ENCODE assay signal across 39 cellular contexts in genomic region chr12:46050805-46051204, GRCh38.
"Had no signal": no experiment of that assay in that cellular context is flagged by ENCODE, and none has a peak within 500 bp of the region (broad histone marks: within the 10 kb centered on the region; RNA-seq: fewer than 3 reads in every experiment).

No MANE protein-coding gene starts in this region.

- H3K9me3 ChIP-seq: adrenal gland had no signal

- H3K36me3 Mint-ChIP-seq: activated naive CD4-positive, alpha-beta T cell treated with anti-CD3 and anti-CD28 coated beads, Interleukin-2, amount 10 ng/mL, durations not matched to agents 7 days and 5 days; brain had no signal

- FAIRE-seq: astrocyte, bronchial epithelial cell had no signal

- H3K4me3 Mint-ChIP-seq: activated naive CD4-positive, alpha-beta T cell treated with anti-CD3 and anti-CD28 coated beads for 36 hours; activated naive CD4-positive, alpha-beta T cell treated with anti-CD3 and anti-CD28 coated beads, Interleukin-2, amount 10 ng/mL, durations not matched to agents 7 days and 5 days; activated naive CD4-positive, alpha-beta T cell treated with anti-CD3 and anti-CD28 coated beads, Interleukin-2, amount 50 U/mL, for 24 hours; activated naive CD8-positive, alpha-beta T cell; activated naive CD8-positive, alpha-beta T cell treated with anti-CD3 and anti-CD28 coated beads for 36 hours; activated naive CD8-positive, alpha-beta T cell treated with anti-CD3 and anti-CD28 coated beads, Interleukin-2, amount 10 ng/mL, durations not matched to agents 7 days and 5 days; activated naive CD8-positive, alpha-beta T cell treated with anti-CD3 and anti-CD28 coated beads, Interleukin-2, amount 50 U/mL, for 24 hours; activated T-cell treated with anti-CD3 and anti-CD28 coated beads, Interleukin-2, amount 50 U/mL, for 24 hours; activated T-cell treated with anti-CD3 and anti-CD28 coated beads, Interleukin-2, amount 50 U/mL, for 4 hours; activated T-cell treated with anti-CD3 and anti-CD28 coated beads, Interleukin-2, amount 50 U/mL, for 72 hours; activated T-helper 1 cell treated with anti-CD3 and anti-CD28 coated beads, Interleukin-12 subunit alpha, Interleukin-12 subunit beta, Interleukin-2, Interleukin-4 antibody, amounts not matched to agents 30 ng/mL and 10 ng/mL and 1 ng/mL, durations not matched to agents 14 hours and 24 hours and 36 hours; activated T-helper 17 cell treated with anti-CD3 and anti-CD28 coated beads, Interleukin-2, amount 50 U/mL, for 72 hours; brain; central memory CD8-positive, alpha-beta T cell had no signal

- DNase-seq: activated effector memory CD4-positive, alpha-beta T cell treated with anti-CD3 and anti-CD28 coated beads, Interleukin-2, amount 50 U/mL, for 16 hours; activated effector memory CD4-positive, alpha-beta T cell treated with Interleukin-2 at 50 U/mL for 16 hours; activated gamma-delta T cell; activated gamma-delta T cell treated with Interleukin-2 at 50 U/mL for 16 hours; activated naive CD4-positive, alpha-beta T cell; activated naive CD4-positive, alpha-beta T cell treated with anti-CD3 and anti-CD28 coated beads for 36 hours; activated naive CD4-positive, alpha-beta T cell treated with anti-CD3 and anti-CD28 coated beads, Interleukin-2, amount 10 ng/mL, durations not matched to agents 7 days and 5 days; activated naive CD4-positive, alpha-beta T cell treated with anti-CD3 and anti-CD28 coated beads, Interleukin-2, amount 50 U/mL, for 16 hours; activated naive CD4-positive, alpha-beta T cell treated with Interleukin-2 at 50 U/mL for 16 hours; activated naive CD8-positive, alpha-beta T cell treated with anti-CD3 and anti-CD28 coated beads for 36 hours; activated naive CD8-positive, alpha-beta T cell treated with anti-CD3 and anti-CD28 coated beads, Interleukin-2, amount 10 ng/mL, durations not matched to agents 7 days and 5 days; activated naive CD8-positive, alpha-beta T cell treated with anti-CD3 and anti-CD28 coated beads, Interleukin-2, amount 50 U/mL, for 24 hours; activated T-cell treated with anti-CD3 and anti-CD28 coated beads, Interleukin-2, amount 50 U/mL, for 24 hours; activated T-cell treated with anti-CD3 and anti-CD28 coated beads, Interleukin-2, amount 50 U/mL, for 4 hours; activated T-cell treated with anti-CD3 and anti-CD28 coated beads, Interleukin-2, amount 50 U/mL, for 48 hours; activated T-cell treated with anti-CD3 and anti-CD28 coated beads, Interleukin-2, amount 50 U/mL, for 72 hours; adrenal gland; amniotic stem cell; amygdala; anterior cingulate cortex; aorta; body of pancreas; brain microvascular endothelial cell; caudate nucleus; central memory CD4-positive, alpha-beta T cell; cerebellar nuclear complex had no signal

- H3K4me1 Mint-ChIP-seq: activated naive CD4-positive, alpha-beta T cell treated with anti-CD3 and anti-CD28 coated beads, Interleukin-2, amount 10 ng/mL, durations not matched to agents 7 days and 5 days; activated naive CD4-positive, alpha-beta T cell treated with anti-CD3 and anti-CD28 coated beads, Interleukin-2, amount 50 U/mL, for 24 hours; activated naive CD8-positive, alpha-beta T cell treated with anti-CD3 and anti-CD28 coated beads for 36 hours; activated naive CD8-positive, alpha-beta T cell treated with anti-CD3 and anti-CD28 coated beads, Interleukin-2, amount 10 ng/mL, durations not matched to agents 7 days and 5 days; activated naive CD8-positive, alpha-beta T cell treated with anti-CD3 and anti-CD28 coated beads, Interleukin-2, amount 50 U/mL, for 24 hours; activated T-helper 17 cell treated with anti-CD3 and anti-CD28 coated beads, Interleukin-2, amount 50 U/mL, for 72 hours; brain; central memory CD8-positive, alpha-beta T cell had no signal

- ATAC-seq: activated naive CD4-positive, alpha-beta T cell treated with anti-CD3 and anti-CD28 coated beads, Interleukin-2, amount 50 U/mL, for 72 hours; activated naive CD8-positive, alpha-beta T cell treated with anti-CD3 and anti-CD28 coated beads, Interleukin-2, amount 50 U/mL, for 24 hours; activated T-cell treated with anti-CD3 and anti-CD28 coated beads, Interleukin-2, amount 50 U/mL, for 4 hours; activated T-cell treated with anti-CD3 and anti-CD28 coated beads, Interleukin-2, amount 50 U/mL, for 72 hours; activated T-helper 17 cell treated with anti-CD3 and anti-CD28 coated beads, Interleukin-2, amount 50 U/mL, for 72 hours; body of pancreas had no signal

- H3K4me3 ChIP-seq: adrenal gland, ascending aorta, body of pancreas, breast epithelium, cardiac muscle cell had no signal

- H3K4me1 ChIP-seq: adrenal gland, ascending aorta, body of pancreas, breast epithelium had no signal

- H3K27me3 Mint-ChIP-seq: activated naive CD8-positive, alpha-beta T cell treated with anti-CD3 and anti-CD28 coated beads, Interleukin-2, amount 10 ng/mL, durations not matched to agents 7 days and 5 days had no signal

- H3K36me3 ChIP-seq: adrenal gland, ascending aorta, brain microvascular endothelial cell, breast epithelium, cardiac muscle cell had no signal

- H3K27me3 ChIP-seq: adrenal gland, ascending aorta, body of pancreas, brain microvascular endothelial cell, breast epithelium, cardiac muscle cell had no signal

- H3K27ac ChIP-seq: adrenal gland, ascending aorta, body of pancreas, brain microvascular endothelial cell, breast epithelium, cardiac muscle cell had no signal

- H3K27ac Mint-ChIP-seq: activated naive CD4-positive, alpha-beta T cell treated with anti-CD3 and anti-CD28 coated beads for 36 hours; activated naive CD4-positive, alpha-beta T cell treated with anti-CD3 and anti-CD28 coated beads, Interleukin-2, amount 10 ng/mL, durations not matched to agents 7 days and 5 days; activated naive CD4-positive, alpha-beta T cell treated with anti-CD3 and anti-CD28 coated beads, Interleukin-2, amount 50 U/mL, for 24 hours; activated naive CD4-positive, alpha-beta T cell treated with anti-CD3 and anti-CD28 coated beads, Interleukin-2, amount 50 U/mL, for 72 hours; activated naive CD8-positive, alpha-beta T cell; activated naive CD8-positive, alpha-beta T cell treated with anti-CD3 and anti-CD28 coated beads for 36 hours; activated naive CD8-positive, alpha-beta T cell treated with anti-CD3 and anti-CD28 coated beads, Interleukin-2, amount 10 ng/mL, durations not matched to agents 7 days and 5 days; activated naive CD8-positive, alpha-beta T cell treated with anti-CD3 and anti-CD28 coated beads, Interleukin-2, amount 50 U/mL, for 24 hours; activated T-cell treated with anti-CD3 and anti-CD28 coated beads, Interleukin-2, amount 50 U/mL, for 24 hours; activated T-cell treated with anti-CD3 and anti-CD28 coated beads, Interleukin-2, amount 50 U/mL, for 72 hours; activated T-helper 1 cell treated with anti-CD3 and anti-CD28 coated beads, Interleukin-12 subunit alpha, Interleukin-12 subunit beta, Interleukin-2, Interleukin-4 antibody, amounts not matched to agents 30 ng/mL and 10 ng/mL and 1 ng/mL, durations not matched to agents 14 hours and 24 hours and 36 hours; activated T-helper 17 cell treated with anti-CD3 and anti-CD28 coated beads, Interleukin-2, amount 50 U/mL, for 72 hours; activated T-helper 2 cell treated with anti-CD3 and anti-CD28 coated beads, Interferon-gamma antibody, Interleukin-2, Interleukin-4, amounts not matched to agents 10 μg/mL and 5 μg/mL and 100 μg/mL, durations not matched to agents 14 hours and 24 hours and 36 hours; brain had no signal
